Comparison of ENCODE assay signal across 32 cellular contexts in genomic region chr20:5036828-5037227, GRCh38.
"Had no signal": no experiment of that assay in that cellular context is flagged by ENCODE, and none has a peak within 500 bp of the region (broad histone marks: within the 10 kb centered on the region; RNA-seq: fewer than 3 reads in every experiment).

No MANE protein-coding gene starts in this region.

- H3K9me3 Mint-ChIP-seq: activated CD4-positive, alpha-beta memory T cell treated with anti-CD3 and anti-CD28 coated beads for 36 hours; activated CD4-positive, alpha-beta T cell treated with anti-CD3 and anti-CD28 coated beads, Interleukin-2, amount 10 ng/mL, durations not matched to agents 24 days and 14 days; activated naive CD4-positive, alpha-beta T cell treated with anti-CD3 and anti-CD28 coated beads for 36 hours; activated naive CD4-positive, alpha-beta T cell treated with anti-CD3 and anti-CD28 coated beads, Interleukin-2, amount 50 U/mL, for 24 hours; activated naive CD8-positive, alpha-beta T cell treated with anti-CD3 and anti-CD28 coated beads for 36 hours; activated naive CD8-positive, alpha-beta T cell treated with anti-CD3 and anti-CD28 coated beads, Interleukin-2, amount 50 U/mL, for 24 hours; activated T-helper 1 cell treated with anti-CD3 and anti-CD28 coated beads, Interleukin-12 subunit alpha, Interleukin-12 subunit beta, Interleukin-2, Interleukin-4 antibody, amounts not matched to agents 30 ng/mL and 10 ng/mL and 1 ng/mL, durations not matched to agents 14 hours and 24 hours and 36 hours; activated T-helper 2 cell treated with anti-CD3 and anti-CD28 coated beads, Interferon-gamma antibody, Interleukin-2, Interleukin-4, amounts not matched to agents 10 μg/mL and 5 μg/mL and 100 μg/mL, durations not matched to agents 14 hours and 24 hours and 36 hours; T-helper 1 cell treated with Interleukin-12 subunit alpha and Interleukin-12 subunit beta and Interleukin-4 antibody, amounts not matched to agents 30 μg/mL and 1 μg/mL, for 36 hours; T-helper 2 cell treated with Interferon-gamma antibody and Interleukin-4, amounts not matched to agents 5 μg/mL and 100 μg/mL, for 36 hours had no signal

- H3K4me3 Mint-ChIP-seq: activated CD4-positive, alpha-beta memory T cell treated with anti-CD3 and anti-CD28 coated beads for 36 hours; activated CD4-positive, alpha-beta T cell treated with anti-CD3 and anti-CD28 coated beads for 36 hours; activated CD4-positive, alpha-beta T cell treated with anti-CD3 and anti-CD28 coated beads, Interleukin-2, amount 10 ng/mL, durations not matched to agents 24 days and 14 days; activated CD8-positive, alpha-beta memory T cell treated with anti-CD3 and anti-CD28 coated beads, Interleukin-2, amount 10 ng/mL, durations not matched to agents 7 days and 5 days; activated CD8-positive, alpha-beta T cell treated with anti-CD3 and anti-CD28 coated beads, Interleukin-2, amount 10 ng/mL, durations not matched to agents 7 days and 5 days; activated naive CD4-positive, alpha-beta T cell treated with anti-CD3 and anti-CD28 coated beads for 36 hours; activated naive CD4-positive, alpha-beta T cell treated with anti-CD3 and anti-CD28 coated beads, Interleukin-2, amount 50 U/mL, for 24 hours; activated naive CD8-positive, alpha-beta T cell treated with anti-CD3 and anti-CD28 coated beads for 36 hours; activated naive CD8-positive, alpha-beta T cell treated with anti-CD3 and anti-CD28 coated beads, Interleukin-2, amount 50 U/mL, for 24 hours; activated T-helper 1 cell treated with anti-CD3 and anti-CD28 coated beads, Interleukin-12 subunit alpha, Interleukin-12 subunit beta, Interleukin-2, Interleukin-4 antibody, amounts not matched to agents 30 ng/mL and 10 ng/mL and 1 ng/mL, durations not matched to agents 14 hours and 24 hours and 36 hours; T-helper 1 cell treated with Interleukin-12 subunit alpha and Interleukin-12 subunit beta and Interleukin-4 antibody, amounts not matched to agents 30 μg/mL and 1 μg/mL, for 36 hours; T-helper 2 cell treated with Interferon-gamma antibody and Interleukin-4, amounts not matched to agents 5 μg/mL and 100 μg/mL, for 36 hours had no signal

- DNase-seq: activated CD4-positive, alpha-beta memory T cell treated with anti-CD3 and anti-CD28 coated beads for 36 hours; activated CD4-positive, alpha-beta T cell treated with anti-CD3 and anti-CD28 coated beads for 36 hours; activated CD4-positive, alpha-beta T cell treated with anti-CD3 and anti-CD28 coated beads, Interleukin-2, amount 10 ng/mL, durations not matched to agents 24 days and 14 days; activated CD4-positive, CD25-positive, alpha-beta regulatory T cell; activated CD4-positive, CD25-positive, alpha-beta regulatory T cell treated with anti-CD3 and anti-CD28 coated beads, Interleukin-2, amount 50 U/mL, for 72 hours; activated CD8-positive, alpha-beta memory T cell treated with anti-CD3 and anti-CD28 coated beads, Interleukin-2, amount 10 ng/mL, durations not matched to agents 7 days and 5 days; activated CD8-positive, alpha-beta memory T cell treated with anti-CD3 and anti-CD28 coated beads, Interleukin-2, amount 50 U/mL, for 4 hours; activated CD8-positive, alpha-beta T cell treated with anti-CD3 and anti-CD28 coated beads, Interleukin-2, amount 10 ng/mL, durations not matched to agents 7 days and 5 days; activated naive CD4-positive, alpha-beta T cell treated with anti-CD3 and anti-CD28 coated beads for 36 hours; activated naive CD8-positive, alpha-beta T cell treated with anti-CD3 and anti-CD28 coated beads for 36 hours; activated naive CD8-positive, alpha-beta T cell treated with anti-CD3 and anti-CD28 coated beads, Interleukin-2, amount 50 U/mL, for 24 hours; activated T-cell treated with anti-CD3 and anti-CD28 coated beads, Interleukin-2, amount 50 U/mL, for 1 hour; activated T-cell treated with anti-CD3 and anti-CD28 coated beads, Interleukin-2, amount 50 U/mL, for 48 hours; adrenal gland; amygdala; aorta; body of pancreas; caudate nucleus; cerebellar nuclear complex; colonic mucosa; effector CD8-positive, alpha-beta T cell; foreskin keratinocyte; gastrocnemius medialis; glutamatergic neuron; heart right ventricle; T1000 had no signal

- H3K27ac Mint-ChIP-seq: activated CD4-positive, alpha-beta memory T cell treated with anti-CD3 and anti-CD28 coated beads for 36 hours; activated CD4-positive, alpha-beta T cell treated with anti-CD3 and anti-CD28 coated beads for 36 hours; activated CD4-positive, alpha-beta T cell treated with anti-CD3 and anti-CD28 coated beads, Interleukin-2, amount 10 ng/mL, durations not matched to agents 24 days and 14 days; activated CD8-positive, alpha-beta memory T cell treated with anti-CD3 and anti-CD28 coated beads, Interleukin-2, amount 10 ng/mL, durations not matched to agents 7 days and 5 days; activated CD8-positive, alpha-beta T cell treated with anti-CD3 and anti-CD28 coated beads, Interleukin-2, amount 10 ng/mL, durations not matched to agents 7 days and 5 days; activated naive CD4-positive, alpha-beta T cell treated with anti-CD3 and anti-CD28 coated beads for 36 hours; activated naive CD4-positive, alpha-beta T cell treated with anti-CD3 and anti-CD28 coated beads, Interleukin-2, amount 50 U/mL, for 24 hours; activated naive CD8-positive, alpha-beta T cell treated with anti-CD3 and anti-CD28 coated beads for 36 hours; activated naive CD8-positive, alpha-beta T cell treated with anti-CD3 and anti-CD28 coated beads, Interleukin-2, amount 50 U/mL, for 24 hours; activated T-helper 1 cell treated with anti-CD3 and anti-CD28 coated beads, Interleukin-12 subunit alpha, Interleukin-12 subunit beta, Interleukin-2, Interleukin-4 antibody, amounts not matched to agents 30 ng/mL and 10 ng/mL and 1 ng/mL, durations not matched to agents 14 hours and 24 hours and 36 hours; activated T-helper 2 cell treated with anti-CD3 and anti-CD28 coated beads, Interferon-gamma antibody, Interleukin-2, Interleukin-4, amounts not matched to agents 10 μg/mL and 5 μg/mL and 100 μg/mL, durations not matched to agents 14 hours and 24 hours and 36 hours; T-helper 1 cell treated with Interleukin-12 subunit alpha and Interleukin-12 subunit beta and Interleukin-4 antibody, amounts not matched to agents 30 μg/mL and 1 μg/mL, for 36 hours; T-helper 2 cell treated with Interferon-gamma antibody and Interleukin-4, amounts not matched to agents 5 μg/mL and 100 μg/mL, for 36 hours had no signal

- H3K27me3 Mint-ChIP-seq: activated CD4-positive, alpha-beta memory T cell treated with anti-CD3 and anti-CD28 coated beads for 36 hours; activated CD4-positive, alpha-beta T cell treated with anti-CD3 and anti-CD28 coated beads for 36 hours; activated naive CD4-positive, alpha-beta T cell treated with anti-CD3 and anti-CD28 coated beads, Interleukin-2, amount 50 U/mL, for 24 hours; activated naive CD8-positive, alpha-beta T cell treated with anti-CD3 and anti-CD28 coated beads for 36 hours; activated naive CD8-positive, alpha-beta T cell treated with anti-CD3 and anti-CD28 coated beads, Interleukin-2, amount 50 U/mL, for 24 hours had no signal

- H3K36me3 Mint-ChIP-seq: activated CD4-positive, alpha-beta memory T cell treated with anti-CD3 and anti-CD28 coated beads for 36 hours; activated CD8-positive, alpha-beta memory T cell treated with anti-CD3 and anti-CD28 coated beads, Interleukin-2, amount 10 ng/mL, durations not matched to agents 7 days and 5 days; activated naive CD4-positive, alpha-beta T cell treated with anti-CD3 and anti-CD28 coated beads, Interleukin-2, amount 50 U/mL, for 24 hours; activated naive CD8-positive, alpha-beta T cell treated with anti-CD3 and anti-CD28 coated beads for 36 hours had no signal

- H3K9me3 ChIP-seq: adrenal gland, body of pancreas, colonic mucosa, esophagus muscularis mucosa, gastrocnemius medialis, heart right ventricle had no signal

- ATAC-seq: activated CD4-positive, alpha-beta T cell treated with anti-CD3 and anti-CD28 coated beads for 36 hours; activated CD8-positive, alpha-beta memory T cell treated with anti-CD3 and anti-CD28 coated beads, Interleukin-2, amount 10 ng/mL, durations not matched to agents 7 days and 5 days; activated CD8-positive, alpha-beta T cell treated with anti-CD3 and anti-CD28 coated beads, Interleukin-2, amount 10 ng/mL, durations not matched to agents 7 days and 5 days; activated naive CD8-positive, alpha-beta T cell treated with anti-CD3 and anti-CD28 coated beads, Interleukin-2, amount 50 U/mL, for 24 hours; body of pancreas; foreskin keratinocyte; gastrocnemius medialis; heart right ventricle had no signal
